ENCODE assay signal across 16 cellular contexts in the genomic region with DNA sequence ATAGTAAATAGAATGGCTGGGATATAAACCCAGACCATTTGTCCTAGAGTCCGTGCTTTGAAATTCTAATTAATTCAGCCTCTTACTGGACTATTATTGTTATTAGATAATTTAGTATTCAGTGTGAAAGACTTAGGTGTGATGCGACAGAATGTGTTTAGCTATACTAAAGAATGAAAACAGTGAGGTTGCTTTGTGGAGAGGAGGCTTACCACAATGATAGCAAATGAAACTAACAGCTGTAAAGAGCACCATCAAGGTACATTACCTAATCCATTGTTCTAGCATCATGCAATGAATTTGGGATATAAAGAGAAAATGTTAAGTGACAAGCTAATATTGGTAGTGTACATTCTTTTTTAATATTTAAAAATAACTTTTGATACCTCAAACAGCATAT.
DNase-seq lines count a peak whose midpoint lies in the region; ATAC-seq and TF ChIP-seq lines count a peak whose summit lies in the region.
"Had no signal": no experiment of that assay in that cellular context is flagged by ENCODE, and none has a peak within 500 bp of the region (broad histone marks: within the 10 kb centered on the region; RNA-seq: fewer than 3 reads in every experiment).

No MANE protein-coding gene starts in this region.

- POLR2A ChIA-PET in T-cell (lab: Charles Lee): no interaction called here

- H4K20me1 ChIP-seq in GM23338 (replicated peaks; ENCODE audit: insufficient read depth): no peaks in the 10 kb centered on the region
- H4K20me1 ChIP-seq: BLaER1 had no signal

- H3K4me1 Mint-ChIP-seq in GM23338 (peaks cover 2% of the 10 kb centered on the region; the same call in 1 of the 3 replicates), T-cell (no peaks in the 10 kb centered on the region)

- no peaks in the 10 kb centered on the region for H3K36me3 ChIP-seq in GM23338 (ENCODE audit: insufficient read depth)
- H3K36me3 ChIP-seq: BLaER1, lower lobe of right lung, neutrophil had no signal

- no peak overlapping the region for H3K4me3 ChIP-seq in GM23338
- H3K4me3 ChIP-seq: BLaER1, hepatocyte, lower lobe of right lung had no signal

- DNase-seq in GM23338 (ENCODE audit: low spot score) (no peak), T-cell (no peak), NCI-H2029 (lab: John Stamatoyannopoulos, UW) (no peak)
- DNase-seq: GOT3, IMR-90, lower lobe of right lung, NCI-H1436 treated with DMSO at 0.1 percent for 48 hours, Right ventricle myocardium superior had no signal

- H3K9me3 Mint-ChIP-seq in GM23338 (no peaks in the 10 kb centered on the region), T-cell (peaks cover 0 to 9% (median 0%) of the 10 kb centered on the region in 3 donors)

- H3K36me3 Mint-ChIP-seq in GM23338 (ENCODE audit: low read depth) (no peaks in the 10 kb centered on the region), T-cell (no peaks in the 10 kb centered on the region)

- H3K4me3 Mint-ChIP-seq in GM23338 (no peak overlapping the region), T-cell (no peak overlapping the region)

- H3K27me3 ChIP-seq in GM23338 (ENCODE audit: insufficient read depth): no peaks in the 10 kb centered on the region
- H3K27me3 ChIP-seq: BLaER1, hepatocyte, neutrophil had no signal

- ATAC-seq in GM18868 (IDR thresholded peaks at IDR 0.05; ENCODE audit: unreplicated experiment) (peak; percentile 94), GM21528 (IDR thresholded peaks at IDR 0.05; ENCODE audit: low FRiP score, unreplicated experiment) (peak; percentile 73), HG03045 (IDR thresholded peaks at IDR 0.05; ENCODE audit: unreplicated experiment) (peak; percentile 100), HG03575 (IDR thresholded peaks at IDR 0.05; ENCODE audit: extremely low read depth, insufficient number of reproducible peaks, low FRiP score, unreplicated experiment) (peak; percentile 99), GM23338 (no peak), T-cell (replicated peaks in 1 of 4) (no peak), GM21360 (IDR thresholded peaks at IDR 0.05; ENCODE audit: unreplicated experiment) (no peak)
- ATAC-seq: lower lobe of right lung had no signal

- H3K9me2 ChIP-seq in GM23338 (ENCODE audit: insufficient read depth): no peaks in the 10 kb centered on the region

- no peaks in the 10 kb centered on the region for H3F3A ChIP-seq in GM23338 (replicated peaks; ENCODE audit: low read depth)

- no peak for TF ChIP-seq CTCF in GM23338 (conservative IDR thresholded peaks at IDR 0.05; ENCODE audit: low read depth in 2 of 2)

- CTCF ChIA-PET in T-cell (lab: Charles Lee): interaction anchor here in 1 of 2 donors (0.7 kb wide), 1 partner anchor 355 kb away, joined by 3 read pairs; no protein-coding TSS in a partner anchor

- no peak overlapping the region for H3K4me2 ChIP-seq in GM23338
- H3K4me2 ChIP-seq: BLaER1, hepatocyte had no signal

- H2AFZ ChIP-seq in GM23338: no peak overlapping the region
- H2AFZ ChIP-seq: hepatocyte had no signal

- H3K27ac Mint-ChIP-seq in GM23338 (no peak overlapping the region), T-cell (no peak overlapping the region)

- no peaks in the 10 kb centered on the region for H3K4me1 ChIP-seq in GM23338 (ENCODE audit: insufficient read depth)
- H3K4me1 ChIP-seq: BLaER1, lower lobe of right lung had no signal

- H3K79me2 ChIP-seq in GM23338 (replicated peaks; ENCODE audit: insufficient read depth): no peaks in the 10 kb centered on the region
- H3K79me2 ChIP-seq: hepatocyte had no signal

- no peak overlapping the region for H3K27ac ChIP-seq in GM23338 (ENCODE audit: low read depth)
- H3K27ac ChIP-seq: BLaER1, hepatocyte, lower lobe of right lung, neutrophil had no signal

- H3K27me3 Mint-ChIP-seq in GM23338 (ENCODE audit: insufficient read depth, low read depth, poor library complexity) (no peaks in the 10 kb centered on the region), T-cell (no peaks in the 10 kb centered on the region)

TF ChIP-seq in GM23338, 12 proteins besides CTCF, POLR2A, EP300 and RAD21:
- TF ChIP-seq NANOG (IDR thresholded peaks at IDR 0.05; ENCODE audit: borderline replicate concordance): no peak
- no peak for TF ChIP-seq POLR2AphosphoS5 (IDR thresholded peaks at IDR 0.05; ENCODE audit: low read depth)
- TF ChIP-seq EZH2 (IDR thresholded peaks at IDR 0.05; ENCODE audit: low read depth, unreplicated experiment): no peak
- no peak for TF ChIP-seq JUNB (IDR thresholded peaks at IDR 0.05; ENCODE audit: unreplicated experiment)
- TF ChIP-seq CREB1 (CRISPR knock-in tag; IDR thresholded peaks at IDR 0.05; ENCODE audit: low read depth): no peak
- TF ChIP-seq ZNF331 (CRISPR knock-in tag; IDR thresholded peaks at IDR 0.05; ENCODE audit: low read depth): no peak
- TF ChIP-seq, protein P1, sequence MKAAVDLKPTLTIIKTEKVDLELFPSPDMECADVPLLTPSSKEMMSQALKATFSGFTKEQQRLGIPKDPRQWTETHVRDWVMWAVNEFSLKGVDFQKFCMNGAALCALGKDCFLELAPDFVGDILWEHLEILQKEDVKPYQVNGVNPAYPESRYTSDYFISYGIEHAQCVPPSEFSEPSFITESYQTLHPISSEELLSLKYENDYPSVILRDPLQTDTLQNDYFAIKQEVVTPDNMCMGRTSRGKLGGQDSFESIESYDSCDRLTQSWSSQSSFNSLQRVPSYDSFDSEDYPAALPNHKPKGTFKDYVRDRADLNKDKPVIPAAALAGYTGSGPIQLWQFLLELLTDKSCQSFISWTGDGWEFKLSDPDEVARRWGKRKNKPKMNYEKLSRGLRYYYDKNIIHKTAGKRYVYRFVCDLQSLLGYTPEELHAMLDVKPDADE (IDR thresholded peaks at IDR 0.05): no peak
- TF ChIP-seq ZNF114 (CRISPR knock-in tag; IDR thresholded peaks at IDR 0.05): no peak
TF ChIP-seq in GM23338: peak in this region for 0.

Comparison
In these comparisons a context has a peak if more than half of its experiments do, and no peak if none do; other contexts are left out.
1. ATAC-seq: peak in GM18868 (single experiment), GM21528 (single experiment), HG03045 (single experiment) and HG03575 (single experiment); none in GM23338 (single experiment), T-cell (0 of 4) and GM21360 (single experiment).